12 cellular contexts compared by ENCODE assay signal in genomic region chr7:41706228-41706930, GRCh38. TPM values are rescaled to one million over a fixed set of nuclear protein-coding genes. Genes with fewer than 3 reads are reported as not detected.
DNase-seq lines count a peak whose midpoint lies in the region; ATAC-seq and TF ChIP-seq lines count a peak whose summit lies in the region.
"Had no signal": no experiment of that assay in that cellular context is flagged by ENCODE, and none has a peak within 500 bp of the region (broad histone marks: within the 10 kb centered on the region; RNA-seq: fewer than 3 reads in every experiment).

No MANE protein-coding gene starts in this region.

- intact Hi-C loops in Caco-2 (cut with micrococcal nuclease; ENCODE audit: unreplicated experiment) = no loop called here

- CTCF ChIA-PET in Caco-2 (lab: Charles Lee) = no interaction called here

- H3K9ac ChIP-seq in iPS-18a (ENCODE audit: low read length) = peak overlapping the region; percentile 15

- POLR2A ChIA-PET in Caco-2 (lab: Charles Lee) = no interaction called here

- H3K9me3 Mint-ChIP-seq in Caco-2 (ENCODE audit: unreplicated experiment) = no peaks in the 10 kb centered on the region

- H3K4me1 ChIP-seq in Caco-2 (no peaks in the 10 kb centered on the region), iPS-18a (ENCODE audit: control insufficient read depth, low read depth, low read length) (peaks cover 29% of the 10 kb centered on the region), neutrophil (ENCODE audit: control insufficient read depth in 1 of 2, insufficient read depth in 1 of 2, low read depth in 1 of 2, low read length in 1 of 2) (peaks cover 51 to 52% of the 10 kb centered on the region in 2 experiments)

- no peak for TF ChIP-seq CTCF in Caco-2 (IDR thresholded peaks at IDR 0.05; ENCODE audit: insufficient read depth in 1 of 2, low read depth in 1 of 2, low read length in 1 of 2, severe bottlenecking in 1 of 2, unreplicated experiment in 1 of 2)
- no peak for TF ChIP-seq CTCF in VCaP (conservative IDR thresholded peaks at IDR 0.05)
- no peak for TF ChIP-seq CTCF in neutrophil (IDR thresholded peaks at IDR 0.05)
- no peak for TF ChIP-seq CTCF in omental fat pad (IDR thresholded peaks at IDR 0.05)

- no peak overlapping the region for H3K27ac Mint-ChIP-seq in Caco-2 (ENCODE audit: unreplicated experiment)

- H3K4me3 Mint-ChIP-seq in Caco-2 (ENCODE audit: unreplicated experiment) = peak overlapping the region; percentile 78

- H3K4me3 ChIP-seq in Caco-2 (ENCODE audit: low read depth, low read length) = no peak overlapping the region
- H3K4me3 ChIP-seq in iPS-18a (ENCODE audit: low read length) = peak overlapping the region; percentile 69
- H3K4me3 ChIP-seq in neutrophil (ENCODE audit: low read depth in 1 of 2, low read length in 1 of 2) = peak overlapping the region in 1 of 2 experiments; percentile 79

- H3K36me3 Mint-ChIP-seq in Caco-2 (ENCODE audit: insufficient read depth, unreplicated experiment) = no peaks in the 10 kb centered on the region
- H3K36me3 Mint-ChIP-seq: CD4-positive, alpha-beta memory T cell had no signal

- DNase-seq in Caco-2 (no peak), NCI-H510A (lab: John Stamatoyannopoulos, UW) (no peak), omental fat pad (ENCODE audit: low spot score) (no peak)
- DNase-seq: CD4-positive, alpha-beta memory T cell; NCI-H446 had no signal

- H3K27me3 Mint-ChIP-seq in Caco-2 (ENCODE audit: insufficient read depth, unreplicated experiment) = peaks cover 3% of the 10 kb centered on the region

- H3K9me3 ChIP-seq in Caco-2 (no peaks in the 10 kb centered on the region), iPS-18a (ENCODE audit: control insufficient read depth, low read depth, low read length) (no peaks in the 10 kb centered on the region), neutrophil (no peaks in the 10 kb centered on the region)
- H3K9me3 ChIP-seq: body of pancreas, upper lobe of left lung had no signal

- H3K27me3 ChIP-seq in Caco-2 (replicated peaks; ENCODE audit: control insufficient read depth, insufficient read depth, low read length) = no peaks in the 10 kb centered on the region
- H3K27me3 ChIP-seq in iPS-18a (ENCODE audit: control insufficient read depth, insufficient read depth, low read length) = peaks cover 37% of the 10 kb centered on the region
- H3K27me3 ChIP-seq in neutrophil = no peaks in the 10 kb centered on the region
- H3K27me3 ChIP-seq: body of pancreas, upper lobe of left lung had no signal

- peaks cover 14% of the 10 kb centered on the region for H3K4me1 Mint-ChIP-seq in Caco-2 (ENCODE audit: low read depth, unreplicated experiment)

- ATAC-seq in HG02840 (IDR thresholded peaks at IDR 0.05; ENCODE audit: low FRiP score, unreplicated experiment) (no peak), GM21576 (IDR thresholded peaks at IDR 0.05; ENCODE audit: unreplicated experiment) (no peak), omental fat pad (ENCODE audit: low FRiP score) (no peak)

- peak overlapping the region; percentile 82 for H3K27ac ChIP-seq in VCaP
- no peak overlapping the region for H3K27ac ChIP-seq in iPS-18a (ENCODE audit: low read length)
- peak overlapping the region; percentile 85 for H3K27ac ChIP-seq in neutrophil

- no TSS peak for BruUV-seq in Caco-2 (replicated peaks; lab: Mats Ljungman, UMichigan)

- no peaks in the 10 kb centered on the region for H3K36me3 ChIP-seq in Caco-2 (ENCODE audit: control insufficient read depth, insufficient read depth, low read length)
- H3K36me3 ChIP-seq in iPS-18a (ENCODE audit: control insufficient read depth, low read depth, low read length) = no peaks in the 10 kb centered on the region
- H3K36me3 ChIP-seq in neutrophil = no peaks in the 10 kb centered on the region
- H3K36me3 ChIP-seq: upper lobe of left lung had no signal

RNA-seq across cellular contexts. Expression of gene INHBA, which starts 3.5 kb away (rescaled TPM):
- total RNA-seq in Caco-2 (2022) (0.52 and 0.72 TPM in 2 replicates), omental fat pad (1 to 10 TPM in 3 of 4 donors, under 1 TPM in 1; 0.93 to 3.5 (median 1.7) TPM)
